ENCODE assay signal across 8 cellular contexts in genomic region chr16:86563489-86564345, GRCh38. TPM values are rescaled to one million over a fixed set of nuclear protein-coding genes. Genes with fewer than 3 reads are reported as not detected.
DNase-seq lines count a peak whose midpoint lies in the region; ATAC-seq and TF ChIP-seq lines count a peak whose summit lies in the region.

No MANE protein-coding gene starts in this region.

- H3K9me3 Mint-ChIP-seq in chondrocyte (ENCODE audit: low read depth) = no peaks in the 10 kb centered on the region

- TF ChIP-seq CTCF in GM12872 (IDR thresholded peaks at IDR 0.05; ENCODE audit: insufficient read depth, low read depth, low read length) = peak; percentile 99
- TF ChIP-seq CTCF in chondrocyte (IDR thresholded peaks at IDR 0.05) = peak; percentile 100

- H3K4me3 Mint-ChIP-seq in chondrocyte (ENCODE audit: unreplicated experiment) = peak overlapping the region; percentile 74

- H3K27ac Mint-ChIP-seq in chondrocyte (ENCODE audit: unreplicated experiment) = peak overlapping the region; percentile 98

- H3K36me3 Mint-ChIP-seq in chondrocyte (ENCODE audit: low read depth) = peaks cover 3% of the 10 kb centered on the region

- ATAC-seq in HG03175 (IDR thresholded peaks at IDR 0.05; ENCODE audit: unreplicated experiment) = peak; percentile 66
- ATAC-seq in left lobe of liver = peak; percentile 100
- ATAC-seq in HG03378 (IDR thresholded peaks at IDR 0.05; ENCODE audit: unreplicated experiment) = no peak

- no peaks in the 10 kb centered on the region for H3K27me3 Mint-ChIP-seq in chondrocyte (ENCODE audit: low read depth)

- DNase-seq in NCI-H510A treated with DMSO at 0.1 percent for 48 hours (lab: John Stamatoyannopoulos, UW) (peak; percentile 64), chondrocyte (ENCODE audit: low spot score) (no peak), left lobe of liver (ENCODE audit: low spot score) (peak; percentile 83)
- peak; percentile 76 for DNase-seq in activated CD4-positive, alpha-beta T cell treated with anti-CD3 and anti-CD28 coated beads for 1 hour
- DNase-seq in stimulated activated CD4-positive, alpha-beta T cell treated with anti-CD3 and anti-CD28 coated beads, Interleukin-4, amount 100 ng/mL, for 1 hour = peak; percentile 83

- peaks cover 38% of the 10 kb centered on the region for H3K4me1 Mint-ChIP-seq in chondrocyte (ENCODE audit: low read depth)

RNA-seq across cellular contexts. Expression of gene FOXC2, which starts 2.9 kb away (rescaled TPM):
- total RNA-seq in chondrocyte = 70.4 to 84.2 TPM (median 77.8 TPM) in 3 replicates
- total RNA-seq in left lobe of liver = 0.13 TPM

RNA-seq across cellular contexts. Expression of gene MTHFSD, which starts 8.7 kb away (rescaled TPM):
- 8.1 to 13.2 TPM (median 8.5 TPM) in 3 replicates for total RNA-seq in chondrocyte
- 9.9 TPM for total RNA-seq in left lobe of liver

RNA-seq across cellular contexts. Expression of gene FOXL1, which starts 14.6 kb away (rescaled TPM):
- total RNA-seq in chondrocyte (7.7 to 10.1 TPM (median 8.1 TPM) in 3 replicates), left lobe of liver (0.28 TPM)

RNA-seq across cellular contexts. Expression of gene FOXF1, which starts 53.4 kb away (rescaled TPM):
- total RNA-seq in chondrocyte (not detected in 3 replicates), left lobe of liver (1.7 TPM)

Comparison
In these comparisons a context has a peak if more than half of its experiments do, and no peak if none do; other contexts are left out.
1. RNA of gene FOXC2, which starts 2.9 kb away (total RNA-seq): 70.4 to 84.2 TPM in chondrocyte; 0.13 TPM in left lobe of liver (single experiment); every median in the first group is over 10 times any median in the second.